ENCODE assay signal across 24 cellular contexts in the genomic region with DNA sequence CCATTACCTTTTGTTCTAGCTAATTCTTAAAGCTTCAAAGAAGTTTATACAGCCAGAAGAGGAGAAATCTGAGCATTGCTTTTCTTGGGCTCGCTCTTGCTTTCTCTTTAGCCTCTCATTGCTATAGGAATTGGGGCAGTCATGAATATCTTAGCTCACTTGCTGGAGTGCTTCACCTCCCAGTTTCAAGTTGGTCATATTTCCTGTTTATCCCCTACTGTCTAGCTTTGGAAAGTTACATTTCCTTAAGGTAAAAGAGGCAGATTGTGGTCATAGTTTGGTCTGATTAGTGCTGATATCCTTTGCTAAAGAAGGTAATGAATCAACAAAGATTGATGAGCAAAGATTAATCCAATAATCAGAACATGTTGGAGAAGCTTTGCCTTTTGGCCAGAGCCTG.
DNase-seq lines count a peak whose midpoint lies in the region; ATAC-seq and TF ChIP-seq lines count a peak whose summit lies in the region.
"Had no signal": no experiment of that assay in that cellular context is flagged by ENCODE, and none has a peak within 500 bp of the region (broad histone marks: within the 10 kb centered on the region; RNA-seq: fewer than 3 reads in every experiment).

No MANE protein-coding gene starts in this region.

- ATAC-seq in GM23338, result no peak
- ATAC-seq in HG02642 (IDR thresholded peaks at IDR 0.05; ENCODE audit: poor library complexity, unreplicated experiment), result no peak
- ATAC-seq: activated CD8-positive, alpha-beta memory T cell treated with anti-CD3 and anti-CD28 coated beads, Interleukin-2, amount 10 ng/mL, durations not matched to agents 7 days and 5 days; natural killer cell treated with Interleukin-12 subunit alpha and Interleukin-12 subunit beta and Interleukin-15 and Interleukin-18, amount 100 ng/mL, for 72 hours had no signal

- no peaks in the 10 kb centered on the region for H3K9me2 ChIP-seq in GM23338 (ENCODE audit: insufficient read depth)

- H3K4me1 ChIP-seq in GM23338 (ENCODE audit: insufficient read depth) (peaks cover 11% of the 10 kb centered on the region; the same call in 1 of the 2 replicates), SJSA1 (replicated peaks) (peaks cover 13% of the 10 kb centered on the region), thyroid gland (peaks cover 11 to 18% of the 10 kb centered on the region in 2 donors)
- H3K4me1 ChIP-seq: left ventricle myocardium inferior had no signal

- peaks cover 8% of the 10 kb centered on the region; the same call in 2 of the 3 replicates for H3K4me1 Mint-ChIP-seq in GM23338
- H3K4me1 Mint-ChIP-seq: activated CD8-positive, alpha-beta memory T cell treated with anti-CD3 and anti-CD28 coated beads, Interleukin-2, amount 10 ng/mL, durations not matched to agents 7 days and 5 days; activated naive CD4-positive, alpha-beta T cell treated with anti-CD3 and anti-CD28 coated beads, Interleukin-2, amount 10 ng/mL, durations not matched to agents 7 days and 5 days; CD8-positive, alpha-beta memory T cell had no signal

- no peak overlapping the region for H3K4me3 Mint-ChIP-seq in GM23338
- H3K4me3 Mint-ChIP-seq: activated CD8-positive, alpha-beta memory T cell treated with anti-CD3 and anti-CD28 coated beads, Interleukin-2, amount 10 ng/mL, durations not matched to agents 7 days and 5 days; activated naive CD4-positive, alpha-beta T cell treated with anti-CD3 and anti-CD28 coated beads, Interleukin-2, amount 10 ng/mL, durations not matched to agents 7 days and 5 days; CD8-positive, alpha-beta memory T cell; natural killer cell treated with Interleukin-12 subunit alpha and Interleukin-12 subunit beta and Interleukin-15 and Interleukin-18, amount 100 ng/mL, for 72 hours had no signal

- H3K9me3 ChIP-seq in SJSA1 (replicated peaks) (no peaks in the 10 kb centered on the region), thyroid gland (peaks cover 8% of the 10 kb centered on the region)

- H3K4me3 ChIP-seq in GM23338 (no peak overlapping the region), SJSA1 (no peak overlapping the region; the same call in 1 of the 2 replicates), thyroid gland (replicated peaks in 1 of 3) (no peak overlapping the region)
- H3K4me3 ChIP-seq: left ventricle myocardium inferior, upper lobe of left lung had no signal

- intact Hi-C loops in thyroid gland (cut with DNase I), result no loop called here

- no peak for TF ChIP-seq CTCF in GM23338 (conservative IDR thresholded peaks at IDR 0.05; ENCODE audit: low read depth in 2 of 2)
- TF ChIP-seq CTCF in thyroid gland (IDR thresholded peaks at IDR 0.05), result no peak

- H3K27ac ChIP-seq in GM23338 (ENCODE audit: low read depth) (no peak overlapping the region), SJSA1 (peak overlapping the region; percentile 71; the same call in 1 of the 2 replicates), thyroid gland (peak overlapping the region; percentile 35 to 64 (median 61))
- H3K27ac ChIP-seq: left ventricle myocardium inferior, upper lobe of left lung had no signal

- no peak for DNase-seq in GM23338 (ENCODE audit: low spot score)
- no peak for DNase-seq in SJSA1 (ENCODE audit: low read depth in 1 of 2, low spot score in 2 of 2)
- peak; percentile 46 for DNase-seq in iris pigment epithelial cell (ENCODE audit: low read depth)
- no peak for DNase-seq in thyroid gland
- no peak for DNase-seq in activated T-cell treated with anti-CD3 and anti-CD28 coated beads, Interleukin-2, amount 50 U/mL, for 1 hour
- no peak for DNase-seq in NCI-H69 (lab: John Stamatoyannopoulos, UW)
- no peak for DNase-seq in NCI-H1105 (lab: John Stamatoyannopoulos, UW)
- DNase-seq: activated CD4-positive, alpha-beta T cell treated with anti-CD3 and anti-CD28 coated beads, Interleukin-2, amount 50 U/mL, for 1 hour; activated CD8-positive, alpha-beta memory T cell treated with anti-CD3 and anti-CD28 coated beads, Interleukin-2, amount 10 ng/mL, durations not matched to agents 7 days and 5 days; activated naive CD4-positive, alpha-beta T cell treated with anti-CD3 and anti-CD28 coated beads, Interleukin-2, amount 10 ng/mL, durations not matched to agents 7 days and 5 days; AML-193; amygdala; CD8-positive, alpha-beta memory T cell; DMS153; foreskin melanocyte; left ventricle myocardium inferior; MV-4-11; NCI-H1694; NCI-H2171; NCI-H524; T1000; upper lobe of left lung had no signal

- TF ChIP-seq POLR2A in thyroid gland (IDR thresholded peaks at IDR 0.05), result no peak

- peaks cover 6% of the 10 kb centered on the region; the same call in 1 of the 3 replicates for H3K9me3 Mint-ChIP-seq in GM23338
- H3K9me3 Mint-ChIP-seq: activated naive CD4-positive, alpha-beta T cell treated with anti-CD3 and anti-CD28 coated beads, Interleukin-2, amount 10 ng/mL, durations not matched to agents 7 days and 5 days; natural killer cell treated with Interleukin-12 subunit alpha and Interleukin-12 subunit beta and Interleukin-15 and Interleukin-18, amount 100 ng/mL, for 72 hours had no signal

- no peaks in the 10 kb centered on the region for H3K27me3 ChIP-seq in GM23338 (ENCODE audit: insufficient read depth)
- H3K27me3 ChIP-seq in SJSA1 (replicated peaks), result no peaks in the 10 kb centered on the region
- H3K27me3 ChIP-seq in thyroid gland, result no peaks in the 10 kb centered on the region
- H3K27me3 ChIP-seq: upper lobe of left lung had no signal

- H3K36me3 ChIP-seq in GM23338 (ENCODE audit: insufficient read depth) (no peaks in the 10 kb centered on the region), SJSA1 (no peaks in the 10 kb centered on the region), thyroid gland (no peaks in the 10 kb centered on the region)
- H3K36me3 ChIP-seq: left ventricle myocardium inferior, upper lobe of left lung had no signal

- H3K27me3 Mint-ChIP-seq in GM23338 (ENCODE audit: insufficient read depth, low read depth, poor library complexity), result no peaks in the 10 kb centered on the region
- H3K27me3 Mint-ChIP-seq: activated CD8-positive, alpha-beta memory T cell treated with anti-CD3 and anti-CD28 coated beads, Interleukin-2, amount 10 ng/mL, durations not matched to agents 7 days and 5 days had no signal

- H3F3A ChIP-seq in GM23338 (replicated peaks; ENCODE audit: low read depth), result no peaks in the 10 kb centered on the region

- peaks cover 5% of the 10 kb centered on the region; the same call in 2 of the 3 replicates for H3K36me3 Mint-ChIP-seq in GM23338 (ENCODE audit: low read depth)
- H3K36me3 Mint-ChIP-seq: activated CD8-positive, alpha-beta memory T cell treated with anti-CD3 and anti-CD28 coated beads, Interleukin-2, amount 10 ng/mL, durations not matched to agents 7 days and 5 days; activated naive CD4-positive, alpha-beta T cell treated with anti-CD3 and anti-CD28 coated beads, Interleukin-2, amount 10 ng/mL, durations not matched to agents 7 days and 5 days; CD8-positive, alpha-beta memory T cell; natural killer cell treated with Interleukin-12 subunit alpha and Interleukin-12 subunit beta and Interleukin-15 and Interleukin-18, amount 100 ng/mL, for 72 hours had no signal

- H2AFZ ChIP-seq in GM23338, result peak overlapping the region; percentile 11; the same call in 1 of the 2 replicates

- no peak overlapping the region for H3K27ac Mint-ChIP-seq in GM23338
- H3K27ac Mint-ChIP-seq: activated CD8-positive, alpha-beta memory T cell treated with anti-CD3 and anti-CD28 coated beads, Interleukin-2, amount 10 ng/mL, durations not matched to agents 7 days and 5 days; activated naive CD4-positive, alpha-beta T cell treated with anti-CD3 and anti-CD28 coated beads, Interleukin-2, amount 10 ng/mL, durations not matched to agents 7 days and 5 days; CD8-positive, alpha-beta memory T cell; natural killer cell treated with Interleukin-12 subunit alpha and Interleukin-12 subunit beta and Interleukin-15 and Interleukin-18, amount 100 ng/mL, for 72 hours had no signal

- H4K20me1 ChIP-seq in GM23338 (replicated peaks; ENCODE audit: insufficient read depth), result no peaks in the 10 kb centered on the region

- no peak overlapping the region for H3K4me2 ChIP-seq in GM23338

- H3K79me2 ChIP-seq in GM23338 (replicated peaks; ENCODE audit: insufficient read depth), result no peaks in the 10 kb centered on the region

- WGBS in thyroid gland, 2 donors, result 29 to 47% methylated on average over 1 of the region's 1 CpG

TF ChIP-seq in GM23338, 12 proteins besides CTCF, POLR2A, EP300 and RAD21 (continues in another document):
- TF ChIP-seq ETS1 (IDR thresholded peaks at IDR 0.05), result no peak
- TF ChIP-seq ZNF331 (CRISPR knock-in tag; IDR thresholded peaks at IDR 0.05; ENCODE audit: low read depth), result no peak
